ENCODE assay signal across 1 cellular context in the genomic region with DNA sequence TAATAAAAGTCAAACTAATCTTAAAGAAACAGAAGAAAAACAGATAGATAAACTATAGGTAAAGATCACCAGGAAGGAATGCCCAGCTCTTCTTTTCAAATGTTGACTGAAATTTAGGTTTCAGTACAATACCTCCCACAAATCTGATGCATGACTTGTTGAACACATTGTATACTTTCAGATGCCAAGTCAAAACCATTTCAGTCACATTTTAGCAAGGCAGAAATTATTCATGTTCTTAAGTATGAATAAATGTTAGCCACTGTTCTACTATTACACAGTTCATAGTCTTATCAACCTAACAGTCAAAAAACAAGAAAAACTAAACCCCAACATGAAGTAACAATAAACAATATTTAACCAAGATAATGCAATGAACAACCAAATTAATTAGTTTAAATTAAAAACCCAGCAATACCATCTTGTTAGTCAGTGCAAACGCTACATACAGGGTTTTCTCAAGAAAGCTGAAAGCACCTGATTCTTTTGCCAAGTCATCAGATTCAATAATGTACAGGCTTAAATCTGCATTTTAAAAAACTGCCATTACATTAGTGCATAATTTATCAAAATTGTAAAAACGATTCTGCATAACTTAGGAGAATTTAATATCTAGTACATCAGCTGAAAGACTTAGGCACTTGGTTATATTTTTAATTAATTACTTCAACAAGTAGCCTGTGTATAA.
TF ChIP-seq lines count a peak whose summit lies in the region.

No MANE protein-coding gene starts in this region.

TF ChIP-seq in GM12878, 131 proteins besides CTCF, POLR2A, EP300 and RAD21:
- TF ChIP-seq SPI1 (IDR thresholded peaks at IDR 0.05; ENCODE audit: borderline replicate concordance, insufficient read depth, low read depth, low read length), result no peak
- no peak for TF ChIP-seq FOXK2 (IDR thresholded peaks at IDR 0.05)
- TF ChIP-seq, protein P1, sequence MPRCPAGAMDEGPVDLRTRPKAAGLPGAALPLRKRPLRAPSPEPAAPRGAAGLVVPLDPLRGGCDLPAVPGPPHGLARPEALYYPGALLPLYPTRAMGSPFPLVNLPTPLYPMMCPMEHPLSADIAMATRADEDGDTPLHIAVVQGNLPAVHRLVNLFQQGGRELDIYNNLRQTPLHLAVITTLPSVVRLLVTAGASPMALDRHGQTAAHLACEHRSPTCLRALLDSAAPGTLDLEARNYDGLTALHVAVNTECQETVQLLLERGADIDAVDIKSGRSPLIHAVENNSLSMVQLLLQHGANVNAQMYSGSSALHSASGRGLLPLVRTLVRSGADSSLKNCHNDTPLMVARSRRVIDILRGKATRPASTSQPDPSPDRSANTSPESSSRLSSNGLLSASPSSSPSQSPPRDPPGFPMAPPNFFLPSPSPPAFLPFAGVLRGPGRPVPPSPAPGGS (IDR thresholded peaks at IDR 0.05; ENCODE audit: borderline replicate concordance, insufficient read depth, low read depth, low read length, poor library complexity, severe bottlenecking), result no peak
- no peak for TF ChIP-seq CREM (IDR thresholded peaks at IDR 0.05; ENCODE audit: low read depth)
- TF ChIP-seq HDAC2 (IDR thresholded peaks at IDR 0.05), result no peak
- no peak for TF ChIP-seq BMI1 (IDR thresholded peaks at IDR 0.05; ENCODE audit: borderline replicate concordance)
- no peak for TF ChIP-seq ZNF592 (IDR thresholded peaks at IDR 0.05)
- TF ChIP-seq SMC3 (IDR thresholded peaks at IDR 0.05; ENCODE audit: borderline replicate concordance, low read length), result no peak
- TF ChIP-seq MYB (IDR thresholded peaks at IDR 0.05; ENCODE audit: borderline replicate concordance, low read depth, low read length), result no peak
- no peak for TF ChIP-seq ZNF217 (IDR thresholded peaks at IDR 0.05)
- TF ChIP-seq, protein P2, sequence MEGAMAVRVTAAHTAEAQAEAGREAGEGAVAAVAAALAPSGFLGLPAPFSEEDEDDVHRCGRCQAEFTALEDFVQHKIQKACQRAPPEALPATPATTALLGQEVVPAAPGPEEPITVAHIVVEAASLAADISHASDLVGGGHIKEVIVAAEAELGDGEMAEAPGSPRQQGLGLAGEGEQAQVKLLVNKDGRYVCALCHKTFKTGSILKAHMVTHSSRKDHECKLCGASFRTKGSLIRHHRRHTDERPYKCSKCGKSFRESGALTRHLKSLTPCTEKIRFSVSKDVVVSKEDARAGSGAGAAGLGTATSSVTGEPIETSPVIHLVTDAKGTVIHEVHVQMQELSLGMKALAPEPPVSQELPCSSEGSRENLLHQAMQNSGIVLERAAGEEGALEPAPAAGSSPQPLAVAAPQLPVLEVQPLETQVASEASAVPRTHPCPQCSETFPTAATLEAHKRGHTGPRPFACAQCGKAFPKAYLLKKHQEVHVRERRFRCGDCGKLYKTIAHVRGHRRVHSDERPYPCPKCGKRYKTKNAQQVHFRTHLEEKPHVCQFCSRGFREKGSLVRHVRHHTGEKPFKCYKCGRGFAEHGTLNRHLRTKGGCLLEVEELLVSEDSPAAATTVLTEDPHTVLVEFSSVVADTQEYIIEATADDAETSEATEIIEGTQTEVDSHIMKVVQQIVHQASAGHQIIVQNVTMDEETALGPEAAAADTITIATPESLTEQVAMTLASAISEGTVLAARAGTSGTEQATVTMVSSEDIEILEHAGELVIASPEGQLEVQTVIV (IDR thresholded peaks at IDR 0.05; ENCODE audit: borderline replicate concordance, partially characterized antibody), result no peak
- no peak for TF ChIP-seq IKZF1 (conservative IDR thresholded peaks at IDR 0.05)
- no peak for TF ChIP-seq LARP7 (IDR thresholded peaks at IDR 0.05)
- TF ChIP-seq SKIL (IDR thresholded peaks at IDR 0.05; ENCODE audit: low read depth, poor library complexity, severe bottlenecking), result no peak
